1 cellular context compared by ENCODE assay signal in the genomic region with DNA sequence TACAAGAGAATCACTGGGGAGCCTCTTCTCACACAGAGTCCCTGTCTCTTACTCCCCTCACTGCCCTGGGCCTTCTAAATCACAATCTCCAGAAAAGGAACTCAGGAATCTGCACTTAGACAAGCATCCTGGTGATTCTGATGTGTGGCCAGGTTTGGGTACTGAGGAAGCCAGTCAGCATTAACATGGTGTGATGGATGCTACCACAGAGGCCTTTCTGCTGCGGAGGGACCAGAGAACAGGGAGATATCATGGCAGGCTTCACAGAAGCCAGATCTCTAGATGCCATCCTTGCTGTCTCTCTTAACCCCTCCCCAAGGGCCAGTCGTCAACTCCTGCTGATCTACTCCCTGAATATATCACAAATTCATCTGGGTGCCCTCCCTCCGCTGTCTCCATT.
TF ChIP-seq lines count a peak whose summit lies in the region.

No MANE protein-coding gene starts in this region.

TF ChIP-seq in HepG2, 621 proteins besides CTCF, POLR2A, EP300 and RAD21:
- TF ChIP-seq ZNF724P (CRISPR knock-in tag; IDR thresholded peaks at IDR 0.05; ENCODE audit: borderline replicate concordance) (no peak), ZNF749 (CRISPR knock-in tag; IDR thresholded peaks at IDR 0.05; ENCODE audit: borderline replicate concordance) (no peak), GABPA (IDR thresholded peaks at IDR 0.05; ENCODE audit: low read depth, low read length) (no peak), GABPA (CRISPR knock-in tag; IDR thresholded peaks at IDR 0.05; ENCODE audit: low read depth) (no peak), ATAD3A (CRISPR knock-in tag; IDR thresholded peaks at IDR 0.05) (no peak), SP2 (CRISPR knock-in tag; IDR thresholded peaks at IDR 0.05) (no peak), FOSL1 (CRISPR knock-in tag; IDR thresholded peaks at IDR 0.05; ENCODE audit: borderline replicate concordance) (no peak), TIGD3 (CRISPR knock-in tag; IDR thresholded peaks at IDR 0.05; ENCODE audit: borderline replicate concordance) (no peak), AKAP8 (CRISPR knock-in tag; IDR thresholded peaks at IDR 0.05) (no peak), FOXC1 (CRISPR knock-in tag; IDR thresholded peaks at IDR 0.05; ENCODE audit: borderline replicate concordance) (no peak), ZMAT5 (CRISPR knock-in tag; IDR thresholded peaks at IDR 0.05; ENCODE audit: borderline replicate concordance, low read depth) (no peak), ZFP90 (CRISPR knock-in tag; IDR thresholded peaks at IDR 0.05; ENCODE audit: borderline replicate concordance) (no peak), ZNF432 (CRISPR knock-in tag; IDR thresholded peaks at IDR 0.05; ENCODE audit: borderline replicate concordance) (no peak)
- TF ChIP-seq, protein P1, sequence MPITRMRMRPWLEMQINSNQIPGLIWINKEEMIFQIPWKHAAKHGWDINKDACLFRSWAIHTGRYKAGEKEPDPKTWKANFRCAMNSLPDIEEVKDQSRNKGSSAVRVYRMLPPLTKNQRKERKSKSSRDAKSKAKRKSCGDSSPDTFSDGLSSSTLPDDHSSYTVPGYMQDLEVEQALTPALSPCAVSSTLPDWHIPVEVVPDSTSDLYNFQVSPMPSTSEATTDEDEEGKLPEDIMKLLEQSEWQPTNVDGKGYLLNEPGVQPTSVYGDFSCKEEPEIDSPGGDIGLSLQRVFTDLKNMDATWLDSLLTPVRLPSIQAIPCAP (CRISPR knock-in tag; IDR thresholded peaks at IDR 0.05; ENCODE audit: low read depth), result no peak
- TF ChIP-seq, protein P2, sequence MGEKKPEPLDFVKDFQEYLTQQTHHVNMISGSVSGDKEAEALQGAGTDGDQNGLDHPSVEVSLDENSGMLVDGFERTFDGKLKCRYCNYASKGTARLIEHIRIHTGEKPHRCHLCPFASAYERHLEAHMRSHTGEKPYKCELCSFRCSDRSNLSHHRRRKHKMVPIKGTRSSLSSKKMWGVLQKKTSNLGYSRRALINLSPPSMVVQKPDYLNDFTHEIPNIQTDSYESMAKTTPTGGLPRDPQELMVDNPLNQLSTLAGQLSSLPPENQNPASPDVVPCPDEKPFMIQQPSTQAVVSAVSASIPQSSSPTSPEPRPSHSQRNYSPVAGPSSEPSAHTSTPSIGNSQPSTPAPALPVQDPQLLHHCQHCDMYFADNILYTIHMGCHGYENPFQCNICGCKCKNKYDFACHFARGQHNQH (CRISPR knock-in tag; IDR thresholded peaks at IDR 0.05), result no peak
- TF ChIP-seq, protein P3, sequence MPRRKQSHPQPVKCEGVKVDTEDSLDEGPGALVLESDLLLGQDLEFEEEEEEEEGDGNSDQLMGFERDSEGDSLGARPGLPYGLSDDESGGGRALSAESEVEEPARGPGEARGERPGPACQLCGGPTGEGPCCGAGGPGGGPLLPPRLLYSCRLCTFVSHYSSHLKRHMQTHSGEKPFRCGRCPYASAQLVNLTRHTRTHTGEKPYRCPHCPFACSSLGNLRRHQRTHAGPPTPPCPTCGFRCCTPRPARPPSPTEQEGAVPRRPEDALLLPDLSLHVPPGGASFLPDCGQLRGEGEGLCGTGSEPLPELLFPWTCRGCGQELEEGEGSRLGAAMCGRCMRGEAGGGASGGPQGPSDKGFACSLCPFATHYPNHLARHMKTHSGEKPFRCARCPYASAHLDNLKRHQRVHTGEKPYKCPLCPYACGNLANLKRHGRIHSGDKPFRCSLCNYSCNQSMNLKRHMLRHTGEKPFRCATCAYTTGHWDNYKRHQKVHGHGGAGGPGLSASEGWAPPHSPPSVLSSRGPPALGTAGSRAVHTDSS (CRISPR knock-in tag; conservative IDR thresholded peaks at IDR 0.05), result no peak
- TF ChIP-seq, protein P4, sequence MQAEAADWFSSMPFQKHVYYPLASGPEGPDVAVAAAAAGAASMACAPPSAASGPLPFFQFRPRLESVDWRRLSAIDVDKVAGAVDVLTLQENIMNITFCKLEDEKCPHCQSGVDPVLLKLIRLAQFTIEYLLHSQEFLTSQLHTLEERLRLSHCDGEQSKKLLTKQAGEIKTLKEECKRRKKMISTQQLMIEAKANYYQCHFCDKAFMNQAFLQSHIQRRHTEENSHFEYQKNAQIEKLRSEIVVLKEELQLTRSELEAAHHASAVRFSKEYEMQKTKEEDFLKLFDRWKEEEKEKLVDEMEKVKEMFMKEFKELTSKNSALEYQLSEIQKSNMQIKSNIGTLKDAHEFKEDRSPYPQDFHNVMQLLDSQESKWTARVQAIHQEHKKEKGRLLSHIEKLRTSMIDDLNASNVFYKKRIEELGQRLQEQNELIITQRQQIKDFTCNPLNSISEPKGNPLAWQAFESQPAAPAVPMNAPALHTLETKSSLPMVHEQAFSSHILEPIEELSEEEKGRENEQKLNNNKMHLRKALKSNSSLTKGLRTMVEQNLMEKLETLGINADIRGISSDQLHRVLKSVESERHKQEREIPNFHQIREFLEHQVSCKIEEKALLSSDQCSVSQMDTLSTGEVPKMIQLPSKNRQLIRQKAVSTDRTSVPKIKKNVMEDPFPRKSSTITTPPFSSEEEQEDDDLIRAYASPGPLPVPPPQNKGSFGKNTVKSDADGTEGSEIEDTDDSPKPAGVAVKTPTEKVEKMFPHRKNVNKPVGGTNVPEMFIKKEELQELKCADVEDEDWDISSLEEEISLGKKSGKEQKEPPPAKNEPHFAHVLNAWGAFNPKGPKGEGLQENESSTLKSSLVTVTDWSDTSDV (CRISPR knock-in tag; IDR thresholded peaks at IDR 0.05), result no peak
TF ChIP-seq in HepG2: peak in this region for 0.
